ENCODE assay signal across 11 cellular contexts in the genomic region with DNA sequence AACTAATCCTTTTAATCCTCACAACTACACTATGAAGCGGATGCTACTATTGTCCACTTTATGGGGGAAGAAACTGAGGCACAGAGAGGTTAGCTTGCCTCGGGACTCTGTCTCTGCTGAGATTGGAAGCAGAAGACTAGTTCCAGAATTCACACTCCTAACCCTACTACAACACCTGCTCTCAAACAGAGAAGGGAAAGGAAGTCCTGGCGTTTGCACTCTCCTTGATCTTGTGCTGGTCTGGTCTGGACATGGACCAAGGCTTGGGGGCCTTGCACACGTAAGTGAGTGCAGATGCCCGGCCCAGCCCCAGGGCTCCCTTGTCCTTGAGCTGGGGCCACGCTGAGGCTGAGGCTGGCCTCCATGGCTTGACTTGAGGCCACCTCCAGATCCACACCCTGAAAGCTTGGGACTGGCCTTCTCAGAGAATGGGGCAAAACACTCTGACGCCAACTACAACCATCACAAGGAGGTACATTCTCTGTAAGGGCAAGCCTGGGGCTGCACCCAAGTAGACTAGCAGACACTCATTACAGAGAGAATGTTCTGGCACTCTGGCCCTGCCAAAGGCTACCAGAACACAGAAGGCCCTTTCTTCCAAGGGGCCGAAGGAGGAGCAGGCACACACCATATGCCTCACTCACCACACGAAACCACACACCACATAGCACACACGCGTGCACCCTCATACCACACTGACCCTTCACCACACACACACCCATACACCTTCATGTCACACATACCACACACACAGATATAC. TPM values are rescaled to one million over a fixed set of nuclear protein-coding genes. Genes with fewer than 3 reads are reported as not detected.
DNase-seq lines count a peak whose midpoint lies in the region; ATAC-seq, FAIRE-seq and TF ChIP-seq lines count a peak whose summit lies in the region.
"Had no signal": no experiment of that assay in that cellular context is flagged by ENCODE, and none has a peak within 500 bp of the region (broad histone marks: within the 10 kb centered on the region; RNA-seq: fewer than 3 reads in every experiment).

No MANE protein-coding gene starts in this region.

- no peaks in the 10 kb centered on the region for H3K27me3 Mint-ChIP-seq in activated T-cell treated with anti-CD3 and anti-CD28 coated beads, Interleukin-2, amount 50 U/mL, for 72 hours (ENCODE audit: low read depth)
- no peaks in the 10 kb centered on the region for H3K27me3 Mint-ChIP-seq in activated T-cell treated with anti-CD3 and anti-CD28 coated beads, Interleukin-2, amount 50 U/mL, for 24 hours

- intact Hi-C loops in kidney (cut with DNase I) = no loop called here

- peak in 1 of 2 donors; percentile 18 for ATAC-seq in activated T-cell treated with anti-CD3 and anti-CD28 coated beads, Interleukin-2, amount 50 U/mL, for 72 hours (replicated peaks in 1 of 2)
- no peak for ATAC-seq in RWPE2 (ENCODE audit: low read depth)

- H3K9me3 Mint-ChIP-seq in activated T-cell treated with anti-CD3 and anti-CD28 coated beads, Interleukin-2, amount 50 U/mL, for 72 hours = no peaks in the 10 kb centered on the region
- no peaks in the 10 kb centered on the region for H3K9me3 Mint-ChIP-seq in activated T-cell treated with anti-CD3 and anti-CD28 coated beads, Interleukin-2, amount 50 U/mL, for 24 hours
- H3K9me3 Mint-ChIP-seq: brain had no signal

- WGBS in iPS DF 6.9 (ENCODE audit: insufficient coverage, insufficient read length) = 100% methylated on average over 2 of the region's 11 CpGs
- 67% methylated on average over 11 of the region's 11 CpGs for WGBS in suprapubic skin

- no peak overlapping the region for H3K4me3 ChIP-seq in RWPE2 (ENCODE audit: severe bottlenecking)
- no peak overlapping the region for H3K4me3 ChIP-seq in iPS DF 6.9 (ENCODE audit: low read length)
- no peak overlapping the region for H3K4me3 ChIP-seq in suprapubic skin
- H3K4me3 ChIP-seq in kidney (ENCODE audit: low read length in 2 of 2) = no peak overlapping the region
- H3K4me3 ChIP-seq: mucosa of descending colon, tibial nerve had no signal

- H3K9ac ChIP-seq in kidney (ENCODE audit: low read length in 2 of 2) = no peak overlapping the region

- TF ChIP-seq CTCF in RWPE2 (IDR thresholded peaks at IDR 0.05; ENCODE audit: poor library complexity, severe bottlenecking) (no peak), suprapubic skin (IDR thresholded peaks at IDR 0.05) (no peak), kidney (IDR thresholded peaks at IDR 0.05; ENCODE audit: borderline replicate concordance, extremely low read depth, insufficient read depth) (no peak)

- no peak for TF ChIP-seq EP300 in suprapubic skin (IDR thresholded peaks at IDR 0.05)

- H3K4me1 ChIP-seq in RWPE2 (ENCODE audit: insufficient read depth, poor library complexity, severe bottlenecking) (peaks cover 65% of the 10 kb centered on the region), iPS DF 6.9 (ENCODE audit: control insufficient read depth, insufficient read depth, low read length) (peaks cover 20% of the 10 kb centered on the region; the same call in 1 of the 2 replicates), suprapubic skin (peaks cover 71% of the 10 kb centered on the region), kidney (ENCODE audit: control insufficient read depth in 1 of 2, insufficient read depth in 1 of 2, low read depth in 1 of 2, low read length in 2 of 2) (peaks cover 0 to 8% of the 10 kb centered on the region in 2 donors)

- H3K27ac Mint-ChIP-seq in activated T-cell treated with anti-CD3 and anti-CD28 coated beads, Interleukin-2, amount 50 U/mL, for 72 hours = no peak overlapping the region
- no peak overlapping the region for H3K27ac Mint-ChIP-seq in activated T-cell treated with anti-CD3 and anti-CD28 coated beads, Interleukin-2, amount 50 U/mL, for 24 hours

- H3K36me3 Mint-ChIP-seq in activated T-cell treated with anti-CD3 and anti-CD28 coated beads, Interleukin-2, amount 50 U/mL, for 72 hours (ENCODE audit: insufficient read depth in 2 of 2) = no peaks in the 10 kb centered on the region
- H3K36me3 Mint-ChIP-seq in activated T-cell treated with anti-CD3 and anti-CD28 coated beads, Interleukin-2, amount 50 U/mL, for 24 hours (ENCODE audit: low read depth) = no peaks in the 10 kb centered on the region
- H3K36me3 Mint-ChIP-seq: brain had no signal

- TF ChIP-seq POLR2A in suprapubic skin (IDR thresholded peaks at IDR 0.05) = no peak

- H3K4me1 Mint-ChIP-seq in activated T-cell treated with anti-CD3 and anti-CD28 coated beads, Interleukin-2, amount 50 U/mL, for 72 hours (ENCODE audit: low read depth) = peaks cover 31% of the 10 kb centered on the region
- H3K4me1 Mint-ChIP-seq in activated T-cell treated with anti-CD3 and anti-CD28 coated beads, Interleukin-2, amount 50 U/mL, for 24 hours (ENCODE audit: low read depth) = peaks cover 40% of the 10 kb centered on the region

- peak overlapping the region; percentile 98 for H3K27ac ChIP-seq in RWPE2 (ENCODE audit: poor library complexity, severe bottlenecking)
- peak overlapping the region; percentile 96 for H3K27ac ChIP-seq in iPS DF 6.9 (ENCODE audit: low read length)
- H3K27ac ChIP-seq in suprapubic skin = peak overlapping the region; percentile 78
- no peak overlapping the region for H3K27ac ChIP-seq in kidney (ENCODE audit: low read depth in 2 of 2, low read length in 2 of 2)

- FAIRE-seq in kidney (lab: Jason Lieb, UNC) = no peak

- H3K27me3 ChIP-seq in RWPE2 (ENCODE audit: insufficient read depth, poor library complexity, severe bottlenecking) (no peaks in the 10 kb centered on the region), iPS DF 6.9 (ENCODE audit: control insufficient read depth, insufficient read depth, low read length) (no peaks in the 10 kb centered on the region), suprapubic skin (no peaks in the 10 kb centered on the region)
- H3K27me3 ChIP-seq: tibial nerve had no signal

- no peaks in the 10 kb centered on the region for H3K36me3 ChIP-seq in RWPE2 (ENCODE audit: low read depth)
- no peaks in the 10 kb centered on the region for H3K36me3 ChIP-seq in iPS DF 6.9 (ENCODE audit: control insufficient read depth, insufficient read depth, low read length)
- no peaks in the 10 kb centered on the region for H3K36me3 ChIP-seq in suprapubic skin
- H3K36me3 ChIP-seq in kidney (ENCODE audit: control insufficient read depth in 1 of 2, insufficient read depth in 2 of 2, low read length in 2 of 2) = no peaks in the 10 kb centered on the region
- H3K36me3 ChIP-seq: tibial nerve had no signal

- H3K4me3 Mint-ChIP-seq in activated T-cell treated with anti-CD3 and anti-CD28 coated beads, Interleukin-2, amount 50 U/mL, for 72 hours = no peak overlapping the region
- no peak overlapping the region for H3K4me3 Mint-ChIP-seq in activated T-cell treated with anti-CD3 and anti-CD28 coated beads, Interleukin-2, amount 50 U/mL, for 24 hours
- H3K4me3 Mint-ChIP-seq: brain had no signal

- peak; percentile 45 to 47 for DNase-seq in activated T-cell treated with anti-CD3 and anti-CD28 coated beads, Interleukin-2, amount 50 U/mL, for 72 hours
- DNase-seq in activated T-cell treated with anti-CD3 and anti-CD28 coated beads, Interleukin-2, amount 50 U/mL, for 24 hours = no peak
- DNase-seq in RWPE2 (ENCODE audit: low spot score) (no peak), iPS DF 6.9 (ENCODE audit: low read depth, low spot score) (no peak), suprapubic skin (ENCODE audit: low spot score in 2 of 2) (no peak), kidney (no peak), retina (no peak)
- no peak for DNase-seq in central memory CD4-positive, alpha-beta T cell

- no peaks in the 10 kb centered on the region for H3K9me3 ChIP-seq in RWPE2 (ENCODE audit: severe bottlenecking)
- H3K9me3 ChIP-seq in iPS DF 6.9 (ENCODE audit: control insufficient read depth, insufficient read depth, low read length) = no peaks in the 10 kb centered on the region
- H3K9me3 ChIP-seq in suprapubic skin = no peaks in the 10 kb centered on the region
- H3K9me3 ChIP-seq in kidney (ENCODE audit: control insufficient read depth in 1 of 2, low read length in 2 of 2) = no peaks in the 10 kb centered on the region
- H3K9me3 ChIP-seq: mucosa of descending colon, tibial nerve had no signal

RNA-seq across cellular contexts. Expression of a gene that starts 33.3 kb away (rescaled TPM):
- total RNA-seq in activated T-cell treated with anti-CD3 and anti-CD28 coated beads, Interleukin-2, amount 50 U/mL, for 72 hours = 100 to 1,000 TPM; 167 to 177 TPM
- 100 to 1,000 TPM; 154 to 394 (median 238) TPM for total RNA-seq in suprapubic skin
- 636 TPM for total RNA-seq in kidney
- 154 TPM for polyA plus RNA-seq in kidney (ENCODE audit: insufficient read depth, low read depth, low replicate concordance)

Comparison
In these comparisons a context has a peak if more than half of its experiments do, and no peak if none do; other contexts are left out.
1. DNase-seq: peak in activated T-cell treated with anti-CD3 and anti-CD28 coated beads, Interleukin-2, amount 50 U/mL, for 72 hours (2 of 2); none in activated T-cell treated with anti-CD3 and anti-CD28 coated beads, Interleukin-2, amount 50 U/mL, for 24 hours (single experiment), RWPE2 (single experiment), iPS DF 6.9 (single experiment), suprapubic skin (0 of 2), central memory CD4-positive, alpha-beta T cell (single experiment), kidney (single experiment) and retina (single experiment).
2. H3K27ac ChIP-seq: peak in RWPE2 (single experiment), iPS DF 6.9 (single experiment) and suprapubic skin (single experiment); none in kidney (0 of 2).